Comparison of ENCODE assay signal across 8 cellular contexts in the genomic region with DNA sequence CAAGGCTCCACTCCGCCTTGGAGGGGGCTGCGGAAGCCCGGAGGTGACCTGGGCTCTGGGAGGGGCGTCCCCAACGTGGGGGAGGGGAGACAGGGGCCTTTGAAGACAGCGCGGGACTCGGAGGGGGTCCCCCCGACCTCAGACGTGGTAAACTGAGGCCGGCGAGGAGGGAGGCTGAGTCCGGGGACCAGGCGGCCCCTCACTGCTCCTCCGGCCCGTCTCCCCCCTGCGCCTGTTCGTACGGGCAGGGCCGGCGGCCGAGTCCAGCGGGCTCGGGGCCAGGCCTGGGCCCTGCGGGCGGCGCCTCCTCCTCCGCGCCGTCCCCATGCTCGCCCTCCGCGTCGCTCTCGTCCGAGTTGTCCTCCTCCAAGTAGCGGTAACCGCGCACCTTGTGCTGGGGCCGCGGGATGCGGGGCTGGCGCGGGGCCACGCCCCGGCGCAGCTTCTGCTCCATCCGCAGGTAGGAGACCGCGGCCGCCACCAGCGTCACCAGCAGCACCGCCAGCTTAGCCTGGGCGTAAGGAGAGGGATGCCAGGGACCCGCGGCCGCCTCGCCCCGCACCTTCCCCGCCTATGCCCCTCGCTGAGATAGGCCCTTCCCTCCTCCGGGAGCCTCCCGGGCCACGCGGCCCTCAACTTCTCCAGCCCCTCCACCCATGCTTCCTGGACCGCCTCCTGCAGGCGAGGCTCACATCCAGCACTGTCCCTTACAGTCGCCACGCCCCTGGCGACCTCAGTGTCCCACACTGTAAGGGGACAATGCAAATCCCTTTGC. TPM values are rescaled to one million over a fixed set of nuclear protein-coding genes. Genes with fewer than 3 reads are reported as not detected.
DNase-seq lines count a peak whose midpoint lies in the region; ATAC-seq and TF ChIP-seq lines count a peak whose summit lies in the region.
"Not testable (repeated sequence)": the region's sequence is repeated elsewhere in the genome, so short reads cannot be mapped to it uniquely, and the experiment has no call there.

No MANE protein-coding gene starts in this region.

- peak; percentile 15 for DNase-seq in ELF-1 (ENCODE audit: low read depth, low spot score)
- DNase-seq in glutamatergic neuron; iPS DF 6.9 (ENCODE audit: low read depth, low spot score); mesenchymal stem cell; osteocyte (ENCODE audit: extremely low spot score, unreplicated experiment): not testable (repeated sequence)

- H2BK120ac ChIP-seq in mesenchymal stem cell (ENCODE audit: low read depth, low read length) = not testable (repeated sequence)

- peak overlapping the region in 3 of 5 experiments; percentile 61 to 72 (median 66) for H3K4me3 Mint-ChIP-seq in brain
- H3K4me3 Mint-ChIP-seq in glutamatergic neuron (ENCODE audit: unreplicated experiment) = peak overlapping the region; percentile 78
- peak overlapping the region; percentile 44 for H3K4me3 Mint-ChIP-seq in osteocyte (ENCODE audit: unreplicated experiment)
- peak overlapping the region; percentile 35 for H3K4me3 Mint-ChIP-seq in stimulated activated memory B cell treated with anti-CD40 and anti-IgM and Interleukin-4, amounts not matched to agents 10 μg/mL and 1 μg/mL and 100 μg/mL, for 72 hours

- H3K27me3 Mint-ChIP-seq in brain (peaks cover 45% of the 10 kb centered on the region), glutamatergic neuron (ENCODE audit: unreplicated experiment) (peaks cover 12% of the 10 kb centered on the region), osteocyte (ENCODE audit: unreplicated experiment) (peaks cover 10% of the 10 kb centered on the region)
- not testable (repeated sequence) for H3K27me3 Mint-ChIP-seq in stimulated activated memory B cell treated with anti-CD40 and anti-IgM and Interleukin-4, amounts not matched to agents 10 μg/mL and 1 μg/mL and 100 μg/mL, for 72 hours

- H3K4me3 ChIP-seq in HUES64 (ENCODE audit: low read length) = peak overlapping the region; percentile 56
- H3K4me3 ChIP-seq in iPS DF 6.9 (ENCODE audit: low read length) = peak overlapping the region; percentile 49; the same call in 1 of the 2 replicates
- not testable (repeated sequence) for H3K4me3 ChIP-seq in mesenchymal stem cell (ENCODE audit: insufficient read depth in 1 of 2, low read depth in 1 of 2, low read length in 2 of 2)

- H3K36me3 ChIP-seq in HUES64 (ENCODE audit: insufficient read depth, low read length); iPS DF 6.9 (ENCODE audit: control insufficient read depth, insufficient read depth, low read length); mesenchymal stem cell (ENCODE audit: control insufficient read depth in 1 of 2, insufficient read depth in 2 of 2, low read depth in 1 of 2, low read length in 2 of 2): not testable (repeated sequence)

- H2BK5ac ChIP-seq in mesenchymal stem cell (ENCODE audit: low read depth, low read length, poor library complexity, severe bottlenecking) = not testable (repeated sequence)

- not testable (repeated sequence) for H3K36me3 Mint-ChIP-seq in brain; glutamatergic neuron (ENCODE audit: unreplicated experiment); osteocyte (ENCODE audit: unreplicated experiment)
- H3K36me3 Mint-ChIP-seq in stimulated activated memory B cell treated with anti-CD40 and anti-IgM and Interleukin-4, amounts not matched to agents 10 μg/mL and 1 μg/mL and 100 μg/mL, for 72 hours = peaks cover 28% of the 10 kb centered on the region

- H2AFZ ChIP-seq in mesenchymal stem cell (ENCODE audit: low read depth, low read length) = not testable (repeated sequence)

- H4K91ac ChIP-seq in mesenchymal stem cell (ENCODE audit: low read length) = not testable (repeated sequence)

- H2BK12ac ChIP-seq in mesenchymal stem cell (ENCODE audit: low read length in 2 of 2) = not testable (repeated sequence)

- peak overlapping the region; percentile 49 for H3K4me2 ChIP-seq in mesenchymal stem cell (ENCODE audit: low read length, poor library complexity, severe bottlenecking)

- H2BK15ac ChIP-seq in mesenchymal stem cell (ENCODE audit: low read depth, poor library complexity, severe bottlenecking) = not testable (repeated sequence)

- H3K27me3 ChIP-seq in HUES64 (ENCODE audit: insufficient read depth, low read length); iPS DF 6.9 (ENCODE audit: control insufficient read depth, insufficient read depth, low read length); mesenchymal stem cell (ENCODE audit: control insufficient read depth in 1 of 2, insufficient read depth in 1 of 2, low read length in 2 of 2): not testable (repeated sequence)

- H4K8ac ChIP-seq in mesenchymal stem cell (ENCODE audit: low read length) = not testable (repeated sequence)

- not testable (repeated sequence) for H3K18ac ChIP-seq in mesenchymal stem cell (ENCODE audit: low read depth in 1 of 2, low read length in 2 of 2)

- peak overlapping the region; percentile 78 for H3K9ac ChIP-seq in HUES64 (ENCODE audit: low read depth, low read length)
- not testable (repeated sequence) for H3K9ac ChIP-seq in mesenchymal stem cell (ENCODE audit: low read length)

- H3K14ac ChIP-seq in mesenchymal stem cell (ENCODE audit: low read length in 2 of 2) = not testable (repeated sequence)

- not testable (repeated sequence) for TF ChIP-seq CTCF in brain (conservative IDR thresholded peaks at IDR 0.05); glutamatergic neuron (IDR thresholded peaks at IDR 0.05; ENCODE audit: partially characterized antibody, unreplicated experiment); osteocyte (IDR thresholded peaks at IDR 0.05)

- H3K23ac ChIP-seq in mesenchymal stem cell (ENCODE audit: low read length in 2 of 2) = not testable (repeated sequence)

- not testable (repeated sequence) for H2AK5ac ChIP-seq in mesenchymal stem cell (ENCODE audit: low read length, severe bottlenecking)

- not testable (repeated sequence) for H3K9me3 Mint-ChIP-seq in brain; glutamatergic neuron (ENCODE audit: unreplicated experiment); osteocyte (ENCODE audit: unreplicated experiment); stimulated activated memory B cell treated with anti-CD40 and anti-IgM and Interleukin-4, amounts not matched to agents 10 μg/mL and 1 μg/mL and 100 μg/mL, for 72 hours

- H3K9me3 ChIP-seq in HUES64 (ENCODE audit: insufficient read depth, low read depth, low read length); iPS DF 6.9 (ENCODE audit: control insufficient read depth, insufficient read depth, low read length); mesenchymal stem cell (ENCODE audit: control insufficient read depth, low read length): not testable (repeated sequence)

- not testable (repeated sequence) for H3K4ac ChIP-seq in mesenchymal stem cell (ENCODE audit: low read depth in 1 of 2, low read length in 2 of 2)

- WGBS in HUES64 = 2% methylated on average over 67 of the region's 70 CpGs
- no CpG with 5 or more reads among the region's 70 CpGs for WGBS in iPS DF 6.9 (ENCODE audit: insufficient coverage, insufficient read length)
- WGBS in mesenchymal stem cell = 7% methylated on average over 49 of the region's 70 CpGs

- H3K4me1 Mint-ChIP-seq in brain; glutamatergic neuron (ENCODE audit: low read depth, unreplicated experiment); osteocyte (ENCODE audit: unreplicated experiment): not testable (repeated sequence)
- H3K4me1 Mint-ChIP-seq in stimulated activated memory B cell treated with anti-CD40 and anti-IgM and Interleukin-4, amounts not matched to agents 10 μg/mL and 1 μg/mL and 100 μg/mL, for 72 hours = peaks cover 26% of the 10 kb centered on the region

- not testable (repeated sequence) for H3K4me1 ChIP-seq in HUES64 (ENCODE audit: insufficient read depth, low read length); iPS DF 6.9 (ENCODE audit: control insufficient read depth, insufficient read depth, low read length); mesenchymal stem cell (ENCODE audit: control insufficient read depth, insufficient read depth, low read depth, low read length)

- not testable (repeated sequence) for H3K27ac Mint-ChIP-seq in brain; glutamatergic neuron (ENCODE audit: unreplicated experiment); osteocyte (ENCODE audit: unreplicated experiment)
- peak overlapping the region; percentile 37 for H3K27ac Mint-ChIP-seq in stimulated activated memory B cell treated with anti-CD40 and anti-IgM and Interleukin-4, amounts not matched to agents 10 μg/mL and 1 μg/mL and 100 μg/mL, for 72 hours

- H3K27ac ChIP-seq in HUES64 (ENCODE audit: low read depth, low read length); iPS DF 6.9 (ENCODE audit: low read length); mesenchymal stem cell (ENCODE audit: low read length, poor library complexity, severe bottlenecking): not testable (repeated sequence)

- H3K79me1 ChIP-seq in mesenchymal stem cell (replicated peaks; ENCODE audit: low read length, poor library complexity, severe bottlenecking) = not testable (repeated sequence)

- ATAC-seq in stimulated activated memory B cell treated with anti-CD40 and anti-IgM and Interleukin-4, amounts not matched to agents 10 μg/mL and 1 μg/mL and 100 μg/mL, for 72 hours = not testable (repeated sequence)

RNA-seq across cellular contexts. Expression of gene UNC93B1, which starts 12.4 kb away (rescaled TPM):
- polyA plus RNA-seq in HUES64 (2013, experiment 1 of 2) = 12.0 TPM
- polyA plus RNA-seq in HUES64 (2013, experiment 2 of 2) = 12.4 TPM
- 8.1 TPM for polyA plus RNA-seq in brain (ENCODE audit: insufficient read depth, low read depth, low replicate concordance)
- total RNA-seq in glutamatergic neuron (ENCODE audit: unreplicated experiment) (0.86 TPM), osteocyte (26.0 and 29.3 TPM in 2 replicates)
- polyA plus RNA-seq in mesenchymal stem cell (2013, experiment 1 of 2) = 12.1 TPM
- polyA plus RNA-seq in mesenchymal stem cell (2013, experiment 2 of 2) = 11.5 TPM

RNA-seq across cellular contexts. Expression of gene ALDH3B1, which starts 18.6 kb away (rescaled TPM):
- 0.05 TPM for polyA plus RNA-seq in HUES64 (2013, experiment 1 of 2)
- 0.25 TPM for polyA plus RNA-seq in HUES64 (2013, experiment 2 of 2)
- 10.5 TPM for polyA plus RNA-seq in brain (ENCODE audit: insufficient read depth, low read depth, low replicate concordance)
- total RNA-seq in glutamatergic neuron (ENCODE audit: unreplicated experiment) = 0.22 TPM
- polyA plus RNA-seq in mesenchymal stem cell (2013, experiment 1 of 2) = 22.4 TPM
- 22.5 TPM for polyA plus RNA-seq in mesenchymal stem cell (2013, experiment 2 of 2)
- total RNA-seq in osteocyte = 4.7 and 6.5 TPM in 2 replicates

RNA-seq across cellular contexts. Expression of gene NDUFS8, which starts 38.9 kb away (rescaled TPM):
- 122 TPM for polyA plus RNA-seq in HUES64 (2013, experiment 1 of 2)
- polyA plus RNA-seq in HUES64 (2013, experiment 2 of 2) = 128 TPM
- 339 TPM for polyA plus RNA-seq in brain (ENCODE audit: insufficient read depth, low read depth, low replicate concordance)
- total RNA-seq in glutamatergic neuron (ENCODE audit: unreplicated experiment) (136 TPM), osteocyte (134 and 143 TPM in 2 replicates)
- 104 TPM for polyA plus RNA-seq in mesenchymal stem cell (2013, experiment 1 of 2)
- 106 TPM for polyA plus RNA-seq in mesenchymal stem cell (2013, experiment 2 of 2)

RNA-seq across cellular contexts. Expression of gene TCIRG1, which starts 47.3 kb away (rescaled TPM):
- 11.7 TPM for polyA plus RNA-seq in HUES64 (2013, experiment 1 of 2)
- 11.7 TPM for polyA plus RNA-seq in HUES64 (2013, experiment 2 of 2)
- polyA plus RNA-seq in brain (ENCODE audit: insufficient read depth, low read depth, low replicate concordance) = 5.0 TPM
- total RNA-seq in glutamatergic neuron (ENCODE audit: unreplicated experiment) (47.2 TPM), osteocyte (53.0 and 54.2 TPM in 2 replicates)
- 84.2 TPM for polyA plus RNA-seq in mesenchymal stem cell (2013, experiment 1 of 2)
- 79.4 TPM for polyA plus RNA-seq in mesenchymal stem cell (2013, experiment 2 of 2)

Comparison
In these comparisons a context has a peak if more than half of its experiments do, and no peak if none do; other contexts are left out.
1. RNA of gene UNC93B1, which starts 12.4 kb away (total RNA-seq): 26.0 to 29.3 TPM in osteocyte; 0.86 TPM in glutamatergic neuron (single experiment); every median in the first group is over 10 times any median in the second.
2. Peak in every context shown above with its lines, with median percentiles within 50 percentile points of each other: H3K4me3 Mint-ChIP-seq.